Comparison of ENCODE assay signal across 1 cellular context in genomic region chr19:42443944-42444398, GRCh38.
TF ChIP-seq lines count a peak whose summit lies in the region.

No MANE protein-coding gene starts in this region.

TF ChIP-seq in liver, 16 proteins besides CTCF, POLR2A, EP300 and RAD21 (continued from another document):
- TF ChIP-seq REST (IDR thresholded peaks at IDR 0.05) (peak; percentile 84), HNF4A (conservative IDR thresholded peaks at IDR 0.05) (peak; percentile 94 to 98), RXRA (IDR thresholded peaks at IDR 0.05) (peak; percentile 46 to 79), GABPA (IDR thresholded peaks at IDR 0.05 in 1 of 2, conservative IDR thresholded peaks at IDR 0.05 in 1 of 2) (peak in 1 of 2 donors; percentile 40), FOXA1 (IDR thresholded peaks at IDR 0.05) (peak; percentile 83)
